ENCODE assay signal across 22 cellular contexts in genomic region chr9:15205632-15206243, GRCh38.
A peak's percentile ranks its signal among the peaks of the same experiment; 100 is the strongest.
DNase-seq lines count a peak whose midpoint lies in the region; ATAC-seq and TF ChIP-seq lines count a peak whose summit lies in the region.
"Had no signal": no experiment of that assay in that cellular context is flagged by ENCODE, and none has a peak within 500 bp of the region (broad histone marks: within the 10 kb centered on the region; RNA-seq: fewer than 3 reads in every experiment).

No MANE protein-coding gene starts in this region.

- no peak for TF ChIP-seq CTCF in left lung (IDR thresholded peaks at IDR 0.05)

- peaks cover 19% of the 10 kb centered on the region for H3K4me1 Mint-ChIP-seq in activated CD4-positive, alpha-beta T cell treated with anti-CD3 and anti-CD28 coated beads, Interleukin-2, amount 10 ng/mL, durations not matched to agents 24 days and 14 days
- H3K4me1 Mint-ChIP-seq: IgD-negative memory B cell had no signal

- peak; percentile 35 for DNase-seq in NCI-H2196 (lab: John Stamatoyannopoulos, UW; ENCODE audit: unreplicated experiment)
- DNase-seq in NCI-H2196 treated with DMSO at 0.1 percent for 48 hours (lab: John Stamatoyannopoulos, UW; ENCODE audit: unreplicated experiment), result no peak
- DNase-seq in NCI-H2227 (lab: John Stamatoyannopoulos, UW; ENCODE audit: unreplicated experiment), result peak; percentile 8
- DNase-seq in astrocyte of the hippocampus (ENCODE audit: low read depth, low spot score), result peak; percentile 15
- DNase-seq in left lung, result no peak
- no peak for DNase-seq in HAP-1 (ENCODE audit: low spot score in 2 of 2)
- no peak for DNase-seq in activated CD4-positive, alpha-beta T cell treated with anti-CD3 and anti-CD28 coated beads, Interleukin-2, amount 10 ng/mL, durations not matched to agents 24 days and 14 days
- DNase-seq: activated T-cell treated with anti-CD3 and anti-CD28 coated beads, Interleukin-2, amount 50 U/mL, for 48 hours; mucosa of descending colon; NCI-H1694; NCI-H524 treated with DMSO at 0.1 percent for 48 hours; OCI-M1; Right ventricle myocardium superior; stimulated activated CD4-positive, alpha-beta T cell treated with anti-CD3 and anti-CD28 coated beads, Interleukin-12 subunit alpha, Interleukin-12 subunit beta, amount 100 ng/mL, for 4 hours had no signal

- H3K27me3 Mint-ChIP-seq in activated CD4-positive, alpha-beta T cell treated with anti-CD3 and anti-CD28 coated beads, Interleukin-2, amount 10 ng/mL, durations not matched to agents 24 days and 14 days, result no peaks in the 10 kb centered on the region
- H3K27me3 Mint-ChIP-seq: activated naive CD8-positive, alpha-beta T cell; IgD-negative memory B cell had no signal

- no peak overlapping the region for H3K4me3 Mint-ChIP-seq in activated CD4-positive, alpha-beta T cell treated with anti-CD3 and anti-CD28 coated beads, Interleukin-2, amount 10 ng/mL, durations not matched to agents 24 days and 14 days
- H3K4me3 Mint-ChIP-seq: activated naive CD8-positive, alpha-beta T cell; IgD-negative memory B cell had no signal

- peaks cover 66% of the 10 kb centered on the region for H3K36me3 Mint-ChIP-seq in activated CD4-positive, alpha-beta T cell treated with anti-CD3 and anti-CD28 coated beads, Interleukin-2, amount 10 ng/mL, durations not matched to agents 24 days and 14 days (ENCODE audit: low read depth)

- no peaks in the 10 kb centered on the region for H3K9me3 ChIP-seq in left lung
- H3K9me3 ChIP-seq in HAP-1, result no peaks in the 10 kb centered on the region
- H3K9me3 ChIP-seq: mucosa of descending colon, neutrophil had no signal

- H3K4me1 ChIP-seq in left lung (no peaks in the 10 kb centered on the region), HAP-1 (no peaks in the 10 kb centered on the region)

- H3K27me3 ChIP-seq in left lung, result no peaks in the 10 kb centered on the region
- no peaks in the 10 kb centered on the region for H3K27me3 ChIP-seq in HAP-1 (ENCODE audit: low read depth)
- H3K27me3 ChIP-seq: BLaER1 treated with 17β-estradiol and CSF1 and Interleukin-3, amounts not matched to agents 10 nM and 100 nM; neutrophil had no signal

- intact Hi-C loops in left lung (cut with DNase I), result no loop called here
- intact Hi-C loops in activated CD4-positive, alpha-beta T cell treated with anti-CD3 and anti-CD28 coated beads, Interleukin-2, amount 10 ng/mL, durations not matched to agents 24 days and 14 days (cut with micrococcal nuclease), result no loop called here

- H3K36me3 ChIP-seq in left lung (no peaks in the 10 kb centered on the region), HAP-1 (replicated peaks) (no peaks in the 10 kb centered on the region)
- H3K36me3 ChIP-seq: BLaER1 treated with 17β-estradiol and CSF1 and Interleukin-3, amounts not matched to agents 10 nM and 100 nM; neutrophil had no signal

- ATAC-seq in left lung, result peak; percentile 74
- no peak for ATAC-seq in HG02885 (IDR thresholded peaks at IDR 0.05; ENCODE audit: poor library complexity, unreplicated experiment)
- ATAC-seq: esophagus mucosa, GM12878, left lobe of liver, mucosa of descending colon had no signal

- in situ Hi-C loops in HAP-1 (cut with MboI; ENCODE audit: low sequenced_read_pairs), result loop anchor here (25.0 kb wide), 1 partner anchor 407 kb away; no protein-coding TSS in a partner anchor

- H3K4me3 ChIP-seq in left lung (no peak overlapping the region), HAP-1 (no peak overlapping the region)
- H3K4me3 ChIP-seq: BLaER1 treated with 17β-estradiol and CSF1 and Interleukin-3, amounts not matched to agents 10 nM and 100 nM; GM12878; mucosa of descending colon had no signal

- H3K27ac ChIP-seq in left lung, result no peak overlapping the region
- H3K27ac ChIP-seq: BLaER1 treated with 17β-estradiol and CSF1 and Interleukin-3, amounts not matched to agents 10 nM and 100 nM; neutrophil had no signal

- peaks cover 8% of the 10 kb centered on the region for H3K9me3 Mint-ChIP-seq in activated CD4-positive, alpha-beta T cell treated with anti-CD3 and anti-CD28 coated beads, Interleukin-2, amount 10 ng/mL, durations not matched to agents 24 days and 14 days

- H3K27ac Mint-ChIP-seq in activated CD4-positive, alpha-beta T cell treated with anti-CD3 and anti-CD28 coated beads, Interleukin-2, amount 10 ng/mL, durations not matched to agents 24 days and 14 days, result no peak overlapping the region
- H3K27ac Mint-ChIP-seq: activated naive CD8-positive, alpha-beta T cell had no signal

Comparison
In these comparisons a context has a peak if more than half of its experiments do, and no peak if none do; other contexts are left out.
1. DNase-seq: peak in NCI-H2196 (single experiment), NCI-H2227 (single experiment) and astrocyte of the hippocampus (single experiment); none in NCI-H2196 treated with DMSO at 0.1 percent for 48 hours (single experiment), left lung (0 of 2), HAP-1 (0 of 2) and activated CD4-positive, alpha-beta T cell treated with anti-CD3 and anti-CD28 coated beads, Interleukin-2, amount 10 ng/mL, durations not matched to agents 24 days and 14 days (single experiment).